Comparison of ENCODE assay signal across 8 cellular contexts in the genomic region with DNA sequence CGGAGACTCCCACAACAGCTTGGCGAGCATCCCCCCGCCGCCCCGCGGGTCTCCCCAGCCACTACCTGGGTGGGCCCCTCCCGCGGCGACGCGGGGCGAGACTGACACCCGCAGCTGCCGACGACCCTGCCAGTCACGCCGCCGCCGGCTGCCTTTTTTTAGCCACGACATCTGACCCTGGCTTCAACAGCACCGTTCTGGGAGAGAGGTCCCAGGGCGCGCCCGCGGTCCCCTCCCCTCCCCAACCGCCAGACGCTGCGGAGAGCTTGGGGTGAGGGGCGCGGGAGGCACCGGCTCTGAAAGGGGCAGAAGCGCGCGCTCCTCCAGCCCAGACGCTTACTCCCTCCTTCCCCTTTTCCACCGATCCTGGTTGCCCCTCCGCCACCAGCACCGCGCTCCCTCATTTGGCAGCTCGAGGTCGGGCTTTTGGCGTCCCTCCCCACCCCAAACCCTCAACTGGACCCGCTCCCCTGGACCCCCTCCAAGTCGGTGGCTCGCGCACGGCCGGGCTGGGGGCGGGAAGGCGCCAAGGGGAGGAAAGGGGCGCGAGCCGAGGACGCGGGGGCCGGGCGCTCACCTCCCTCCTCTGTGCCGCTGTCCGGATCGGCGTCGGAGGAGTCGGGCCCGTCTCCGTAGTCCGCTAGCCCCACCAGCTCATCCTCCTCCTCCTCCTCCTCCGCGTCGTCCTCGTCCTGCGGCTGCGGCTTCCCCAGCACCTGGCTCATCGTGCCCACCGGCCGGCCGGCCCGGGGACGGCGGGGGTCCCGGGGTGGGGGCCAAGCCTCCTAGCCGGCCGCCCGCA.
DNase-seq lines count a peak whose midpoint lies in the region; ATAC-seq and TF ChIP-seq lines count a peak whose summit lies in the region.

No MANE protein-coding gene starts in this region.

- DNase-seq in C1 segment of cervical spinal cord (lab: John Stamatoyannopoulos, UW) (peak in 12 of 14 donors; percentile 5 to 78 (median 62)), cardiac fibroblast (ENCODE audit: low read depth in 2 of 2) (no peak), left kidney (ENCODE audit: low read depth, low spot score) (peak; percentile 84)
- DNase-seq in stimulated activated CD4-positive, alpha-beta T cell treated with anti-CD3 and anti-CD28 coated beads, TNF-alpha, amount 100 ng/mL, for 24 hours (ENCODE audit: low read depth in 3 of 3): peak in 2 of 3 experiments; percentile 11 to 31
- no peak for DNase-seq in effector CD8-positive, alpha-beta T cell (lab: John Stamatoyannopoulos, UW)

- H3K36me3 ChIP-seq in SU-DHL-6 (ENCODE audit: low read length): no peaks in the 10 kb centered on the region

- H3K9me3 ChIP-seq in SU-DHL-6 (ENCODE audit: insufficient read depth, low read length): no peaks in the 10 kb centered on the region

- H4K20me1 ChIP-seq in SU-DHL-6 (ENCODE audit: low read depth, low read length): no peaks in the 10 kb centered on the region; the same call in 1 of the 2 replicates

- H2AFZ ChIP-seq in SU-DHL-6 (ENCODE audit: low read depth, low read length, severe bottlenecking): peak overlapping the region; percentile 89

- H3F3A ChIP-seq in SU-DHL-6 (ENCODE audit: insufficient read depth): peaks cover 21% of the 10 kb centered on the region

- ATAC-seq in GM19324 (IDR thresholded peaks at IDR 0.05; ENCODE audit: low FRiP score, unreplicated experiment) (peak; percentile 35), HG03439 (IDR thresholded peaks at IDR 0.05; ENCODE audit: unreplicated experiment) (peak; percentile 53)

- peak overlapping the region; percentile 94 for H3K9ac ChIP-seq in SU-DHL-6 (ENCODE audit: low read length)

- H3K27me3 ChIP-seq in SU-DHL-6 (ENCODE audit: low read length): no peaks in the 10 kb centered on the region

- peak overlapping the region; percentile 70 for H3K27ac ChIP-seq in SU-DHL-6 (ENCODE audit: low read depth, low read length)

- peaks cover 53% of the 10 kb centered on the region for H3K79me2 ChIP-seq in SU-DHL-6 (ENCODE audit: insufficient read depth, low read length)

- TF ChIP-seq CTCF in SU-DHL-6 (IDR thresholded peaks at IDR 0.05; ENCODE audit: insufficient read depth, low read length, poor library complexity, severe bottlenecking): no peak
- TF ChIP-seq CTCF in cardiac fibroblast (IDR thresholded peaks at IDR 0.05; ENCODE audit: low read depth, low read length): no peak

- H3K4me3 ChIP-seq in SU-DHL-6 (ENCODE audit: insufficient read depth, low read length, poor library complexity, severe bottlenecking): peak overlapping the region; percentile 94
- H3K4me3 ChIP-seq in cardiac fibroblast (replicated peaks in 1 of 2; ENCODE audit: low read depth in 2 of 2, low read length in 2 of 2): peak overlapping the region; percentile 45 to 46

- H3K4me2 ChIP-seq in SU-DHL-6 (ENCODE audit: low read depth, low read length, poor library complexity, severe bottlenecking): peak overlapping the region; percentile 75

- no peaks in the 10 kb centered on the region for H3K9me2 ChIP-seq in SU-DHL-6 (replicated peaks; ENCODE audit: insufficient read depth, low read length)

Comparison
In these comparisons a context has a peak if more than half of its experiments do, and no peak if none do; other contexts are left out.
1. DNase-seq: peak in C1 segment of cervical spinal cord (12 of 14), left kidney (single experiment) and stimulated activated CD4-positive, alpha-beta T cell treated with anti-CD3 and anti-CD28 coated beads, TNF-alpha, amount 100 ng/mL, for 24 hours (2 of 3); none in cardiac fibroblast (0 of 2) and effector CD8-positive, alpha-beta T cell (single experiment).